Comparison of ENCODE assay signal across 28 cellular contexts in the genomic region with DNA sequence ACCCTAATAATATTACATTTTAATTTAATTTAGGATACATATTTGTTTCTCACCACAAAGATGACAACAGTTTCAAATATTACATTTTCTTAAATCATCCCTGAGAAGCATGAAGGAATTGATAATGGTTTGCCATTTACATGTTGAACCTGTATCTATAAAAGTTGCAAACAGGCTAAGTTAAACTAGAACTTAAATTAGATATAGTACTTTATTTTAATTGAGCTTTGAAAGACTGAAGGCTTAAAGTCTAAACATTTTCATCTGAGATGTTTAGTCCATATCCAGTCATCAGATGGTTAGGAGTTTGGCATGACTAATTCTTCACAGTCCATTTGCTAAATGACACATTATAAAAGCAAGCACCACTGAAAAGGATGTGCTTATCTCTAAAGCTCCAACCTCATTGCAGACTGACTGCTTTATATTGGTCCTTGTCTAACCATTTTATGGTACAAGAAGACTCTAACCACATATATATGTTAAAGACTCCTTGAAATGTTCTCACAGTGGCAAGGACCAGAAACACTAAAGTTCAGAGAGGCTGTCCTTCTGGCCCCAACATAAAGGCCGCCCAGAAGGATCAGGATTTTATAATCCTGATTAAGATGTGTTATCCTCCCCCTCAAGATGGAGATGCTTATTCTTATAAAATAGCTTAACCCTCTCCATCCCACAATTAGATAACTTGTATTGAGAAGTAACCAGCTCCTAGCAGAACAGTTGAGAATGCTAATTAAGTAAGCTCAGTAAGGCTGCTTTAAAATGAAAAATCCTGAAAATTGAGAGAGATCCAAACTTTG. TPM values are rescaled to one million over a fixed set of nuclear protein-coding genes. Genes with fewer than 3 reads are reported as not detected.
DNase-seq lines count a peak whose midpoint lies in the region; ATAC-seq, FAIRE-seq and TF ChIP-seq lines count a peak whose summit lies in the region.
"Had no signal": no experiment of that assay in that cellular context is flagged by ENCODE, and none has a peak within 500 bp of the region (broad histone marks: within the 10 kb centered on the region; RNA-seq: fewer than 3 reads in every experiment).

No MANE protein-coding gene starts in this region.

- H3F3A ChIP-seq in neural progenitor cell (ENCODE audit: low read depth) = peaks cover 22% of the 10 kb centered on the region

- TF ChIP-seq CTCF in astrocyte (IDR thresholded peaks at IDR 0.05; ENCODE audit: insufficient read depth, low read depth, low read length) (no peak), neural progenitor cell (IDR thresholded peaks at IDR 0.05) (no peak)

- peak; percentile 5 to 15 for DNase-seq in NCI-H524 (lab: John Stamatoyannopoulos, UW)
- no peak for DNase-seq in NCI-H524 treated with DMSO at 0.1 percent for 48 hours (lab: John Stamatoyannopoulos, UW)
- DNase-seq in HT1080 (ENCODE audit: low read depth) = peak; percentile 66
- DNase-seq in astrocyte (ENCODE audit: low read depth) = peak; percentile 46
- DNase-seq in neural progenitor cell (ENCODE audit: low spot score) = no peak
- no peak for DNase-seq in midbrain (lab: John Stamatoyannopoulos, UW)
- DNase-seq: activated B cell treated with CpG ODN at 0.5 μM for 24 hours; activated CD4-positive, alpha-beta memory T cell treated with anti-CD3 and anti-CD28 coated beads, Interleukin-2, amount 10 ng/mL, durations not matched to agents 7 days and 5 days; cerebellar nuclear complex; erythroblast; GOT3; KG1; left colon; naive thymus-derived CD8-positive, alpha-beta T cell; NCI-H2107; RPMI8226; sigmoid colon had no signal

- H3K4me1 ChIP-seq in astrocyte (ENCODE audit: insufficient read depth, low read length) (peaks cover 12% of the 10 kb centered on the region), neural progenitor cell (peaks cover 15% of the 10 kb centered on the region)
- H3K4me1 ChIP-seq: BLaER1, parathyroid adenoma had no signal

- H3K9me3 ChIP-seq in astrocyte (ENCODE audit: insufficient read depth, low read depth, low read length) (no peaks in the 10 kb centered on the region), neural progenitor cell (ENCODE audit: low read depth) (no peaks in the 10 kb centered on the region)
- H3K9me3 ChIP-seq: BLaER1, gastroesophageal sphincter, sigmoid colon, thoracic aorta had no signal

- H3K4me3 ChIP-seq in astrocyte (ENCODE audit: insufficient read depth, low read depth, low read length) (no peak overlapping the region), neural progenitor cell (no peak overlapping the region)
- H3K4me3 ChIP-seq: BLaER1, gastroesophageal sphincter, sigmoid colon, thoracic aorta had no signal

- H3K36me3 Mint-ChIP-seq in astrocyte (ENCODE audit: low read depth, unreplicated experiment) = no peaks in the 10 kb centered on the region
- no peaks in the 10 kb centered on the region for H3K36me3 Mint-ChIP-seq in neural progenitor cell
- H3K36me3 Mint-ChIP-seq: naive thymus-derived CD8-positive, alpha-beta T cell; stimulated activated memory B cell treated with anti-CD40 and anti-IgM and Interleukin-4, amounts not matched to agents 10 μg/mL and 1 μg/mL and 100 μg/mL, for 72 hours had no signal

- no peaks in the 10 kb centered on the region for H3K27me3 ChIP-seq in astrocyte (ENCODE audit: insufficient read depth, low read length)
- no peaks in the 10 kb centered on the region for H3K27me3 ChIP-seq in neural progenitor cell
- H3K27me3 ChIP-seq: BLaER1, sigmoid colon had no signal

- H3K4me2 ChIP-seq in astrocyte (ENCODE audit: low read length) (no peak overlapping the region), neural progenitor cell (peak overlapping the region; percentile 56)
- H3K4me2 ChIP-seq: BLaER1 had no signal

- FAIRE-seq in astrocyte (lab: Jason Lieb, UNC) = no peak
- FAIRE-seq: A204.1, GM12892 had no signal

- H3K79me2 ChIP-seq in astrocyte (ENCODE audit: insufficient read depth, low read length) (no peaks in the 10 kb centered on the region), neural progenitor cell (ENCODE audit: low read depth) (no peaks in the 10 kb centered on the region)
- H3K79me2 ChIP-seq: parathyroid adenoma had no signal

- H2AFZ ChIP-seq in astrocyte (ENCODE audit: low read depth, low read length) = no peak overlapping the region
- no peak overlapping the region for H2AFZ ChIP-seq in neural progenitor cell (replicated peaks)
- H2AFZ ChIP-seq: parathyroid adenoma had no signal

- no peaks in the 10 kb centered on the region for H3K36me3 ChIP-seq in astrocyte (ENCODE audit: insufficient read depth, low read length)
- H3K36me3 ChIP-seq in neural progenitor cell = no peaks in the 10 kb centered on the region
- H3K36me3 ChIP-seq: BLaER1, gastroesophageal sphincter, sigmoid colon, thoracic aorta had no signal

- H3K9ac ChIP-seq in astrocyte (ENCODE audit: low read length) (no peak overlapping the region), neural progenitor cell (no peak overlapping the region)
- H3K9ac ChIP-seq: BLaER1, parathyroid adenoma had no signal

- H3K9me3 Mint-ChIP-seq in astrocyte (ENCODE audit: unreplicated experiment) (no peaks in the 10 kb centered on the region), neural progenitor cell (no peaks in the 10 kb centered on the region)
- H3K9me3 Mint-ChIP-seq: activated B cell treated with CpG ODN at 0.5 μM for 24 hours; activated CD4-positive, alpha-beta memory T cell treated with anti-CD3 and anti-CD28 coated beads, Interleukin-2, amount 10 ng/mL, durations not matched to agents 7 days and 5 days; naive thymus-derived CD8-positive, alpha-beta T cell; stimulated activated memory B cell treated with anti-CD40 and anti-IgM and Interleukin-4, amounts not matched to agents 10 μg/mL and 1 μg/mL and 100 μg/mL, for 72 hours had no signal

- ATAC-seq in HG03280 (IDR thresholded peaks at IDR 0.05; ENCODE audit: unreplicated experiment) (no peak), HG03521 (IDR thresholded peaks at IDR 0.05; ENCODE audit: unreplicated experiment) (no peak)
- ATAC-seq: gastroesophageal sphincter; left colon; naive thymus-derived CD8-positive, alpha-beta T cell; SK-N-SH treated with all-trans-retinoic acid at 6 μM for 48 hours; stimulated activated memory B cell treated with anti-CD40 and anti-IgM and Interleukin-4, amounts not matched to agents 10 μg/mL and 1 μg/mL and 100 μg/mL, for 72 hours had no signal

- no peak overlapping the region for H3K27ac Mint-ChIP-seq in astrocyte (ENCODE audit: unreplicated experiment)
- H3K27ac Mint-ChIP-seq in neural progenitor cell = no peak overlapping the region
- H3K27ac Mint-ChIP-seq: activated B cell treated with CpG ODN at 0.5 μM for 24 hours; activated CD4-positive, alpha-beta memory T cell treated with anti-CD3 and anti-CD28 coated beads, Interleukin-2, amount 10 ng/mL, durations not matched to agents 7 days and 5 days; stimulated activated memory B cell treated with anti-CD40 and anti-IgM and Interleukin-4, amounts not matched to agents 10 μg/mL and 1 μg/mL and 100 μg/mL, for 72 hours had no signal

- H4K20me1 ChIP-seq in astrocyte (ENCODE audit: insufficient read depth, low read length) (no peaks in the 10 kb centered on the region), neural progenitor cell (ENCODE audit: low read depth) (no peaks in the 10 kb centered on the region)
- H4K20me1 ChIP-seq: BLaER1 had no signal

- H3K27ac ChIP-seq in astrocyte (ENCODE audit: low read depth, low read length) (no peak overlapping the region), neural progenitor cell (no peak overlapping the region)
- H3K27ac ChIP-seq: BLaER1, gastroesophageal sphincter, parathyroid adenoma, thoracic aorta had no signal

- H3K4me3 Mint-ChIP-seq in astrocyte (ENCODE audit: unreplicated experiment) (no peak overlapping the region), neural progenitor cell (no peak overlapping the region)
- H3K4me3 Mint-ChIP-seq: activated B cell treated with CpG ODN at 0.5 μM for 24 hours; activated CD4-positive, alpha-beta memory T cell treated with anti-CD3 and anti-CD28 coated beads, Interleukin-2, amount 10 ng/mL, durations not matched to agents 7 days and 5 days; naive thymus-derived CD8-positive, alpha-beta T cell; stimulated activated memory B cell treated with anti-CD40 and anti-IgM and Interleukin-4, amounts not matched to agents 10 μg/mL and 1 μg/mL and 100 μg/mL, for 72 hours had no signal

- H3K4me1 Mint-ChIP-seq in astrocyte (ENCODE audit: low read depth, unreplicated experiment) (peaks cover 18% of the 10 kb centered on the region), neural progenitor cell (peaks cover 13% of the 10 kb centered on the region)
- H3K4me1 Mint-ChIP-seq: activated B cell treated with CpG ODN at 0.5 μM for 24 hours; activated CD4-positive, alpha-beta memory T cell treated with anti-CD3 and anti-CD28 coated beads, Interleukin-2, amount 10 ng/mL, durations not matched to agents 7 days and 5 days; stimulated activated memory B cell treated with anti-CD40 and anti-IgM and Interleukin-4, amounts not matched to agents 10 μg/mL and 1 μg/mL and 100 μg/mL, for 72 hours had no signal

- H3K27me3 Mint-ChIP-seq in astrocyte (ENCODE audit: low read depth, unreplicated experiment) (peaks cover 4% of the 10 kb centered on the region), neural progenitor cell (ENCODE audit: insufficient read depth, low read depth) (peaks cover 5% of the 10 kb centered on the region)
- H3K27me3 Mint-ChIP-seq: stimulated activated memory B cell treated with anti-CD40 and anti-IgM and Interleukin-4, amounts not matched to agents 10 μg/mL and 1 μg/mL and 100 μg/mL, for 72 hours had no signal

RNA-seq across cellular contexts. Expression of a gene that starts 25.8 kb away (rescaled TPM):
- not detected in 2 replicates for total RNA-seq in HT1080 (2014; rRNA removed; shearing (Covaris generic))
- not detected in 2 replicates for polyA plus RNA-seq in HT1080 (2015; cell fraction: cytosol; rRNA removed)
- polyA plus RNA-seq in HT1080 (2015; cell fraction: nucleus; rRNA removed) = not detected in 2 replicates
- total RNA-seq in astrocyte (not detected in 2 replicates), neural progenitor cell (ENCODE audit: low replicate concordance) (0.25 TPM in 1 of 2 replicates, not detected in the other)
- total RNA-seq: activated B cell treated with CpG ODN at 0.5 μM for 24 hours; activated CD4-positive, alpha-beta memory T cell treated with anti-CD3 and anti-CD28 coated beads, Interleukin-2, amount 10 ng/mL, durations not matched to agents 7 days and 5 days; gastroesophageal sphincter; left colon; mesenteric fat pad; naive thymus-derived CD8-positive, alpha-beta T cell; sigmoid colon; thoracic aorta had no signal
- polyA plus RNA-seq: naive thymus-derived CD8-positive, alpha-beta T cell; sigmoid colon had no signal

RNA-seq across cellular contexts. Expression of a gene that starts 29.6 kb away (rescaled TPM):
- total RNA-seq in HT1080 (2014; rRNA removed; shearing (Covaris generic)) = not detected in 2 replicates
- 0.40 and 0.49 TPM in 2 replicates for polyA plus RNA-seq in HT1080 (2015; cell fraction: cytosol; rRNA removed)
- 0.57 and 1.4 TPM in 2 replicates for polyA plus RNA-seq in HT1080 (2015; cell fraction: nucleus; rRNA removed)
- 2.9 and 3.2 TPM in 2 replicates for total RNA-seq in astrocyte
- total RNA-seq in neural progenitor cell (ENCODE audit: low replicate concordance) = 6.7 and 8.0 TPM in 2 replicates
- total RNA-seq: activated B cell treated with CpG ODN at 0.5 μM for 24 hours; activated CD4-positive, alpha-beta memory T cell treated with anti-CD3 and anti-CD28 coated beads, Interleukin-2, amount 10 ng/mL, durations not matched to agents 7 days and 5 days; naive thymus-derived CD8-positive, alpha-beta T cell had no signal
- polyA plus RNA-seq: naive thymus-derived CD8-positive, alpha-beta T cell had no signal

Comparison
In these comparisons a context has a peak if more than half of its experiments do, and no peak if none do; other contexts are left out.
1. DNase-seq: peak in NCI-H524 (2 of 2), HT1080 (single experiment) and astrocyte (single experiment); none in NCI-H524 treated with DMSO at 0.1 percent for 48 hours (single experiment), neural progenitor cell (single experiment) and midbrain (single experiment).